18 cellular contexts compared by ENCODE assay signal in genomic region chr3:72441284-72441994, GRCh38. TPM values are rescaled to one million over a fixed set of nuclear protein-coding genes. Genes with fewer than 3 reads are reported as not detected.
A peak's percentile ranks its signal among the peaks of the same experiment; 100 is the strongest.
DNase-seq lines count a peak whose midpoint lies in the region; ATAC-seq and TF ChIP-seq lines count a peak whose summit lies in the region.
"Had no signal": no experiment of that assay in that cellular context is flagged by ENCODE, and none has a peak within 500 bp of the region (broad histone marks: within the 10 kb centered on the region; RNA-seq: fewer than 3 reads in every experiment).

No MANE protein-coding gene starts in this region.

- TF ChIP-seq CTCF in natural killer cell (IDR thresholded peaks at IDR 0.05) (no peak), transverse colon (IDR thresholded peaks at IDR 0.05) (no peak)

- no peak for TF ChIP-seq EP300 in transverse colon (IDR thresholded peaks at IDR 0.05; ENCODE audit: low read depth)

- H3K4me3 ChIP-seq in transverse colon, result no peak overlapping the region

- 71 to 72% methylated on average over 5 of the region's 5 CpGs for WGBS in transverse colon (ENCODE audit: low coverage in 1 of 2), 2 donors

- in situ Hi-C loops in transverse colon (cut with MboI; ENCODE audit: low pct_ligation_motif_present in 1 of 4, low pct_unique_long_range_greater_than_20kb in 1 of 4, low sequenced_read_pairs in 3 of 4), result no loop called here

- no peak overlapping the region for H3K4me3 Mint-ChIP-seq in natural killer cell
- no peak overlapping the region for H3K4me3 Mint-ChIP-seq in natural killer cell treated with Interleukin-12 subunit alpha and Interleukin-12 subunit beta and Interleukin-15 and Interleukin-18, amount 100 ng/mL, for 72 hours
- no peak overlapping the region for H3K4me3 Mint-ChIP-seq in activated naive CD8-positive, alpha-beta T cell treated with anti-CD3 and anti-CD28 coated beads, Interleukin-2, amount 50 U/mL, for 24 hours

- no peaks in the 10 kb centered on the region for H3K27me3 Mint-ChIP-seq in natural killer cell (ENCODE audit: low read depth in 2 of 2)
- H3K27me3 Mint-ChIP-seq in natural killer cell treated with Interleukin-12 subunit alpha and Interleukin-12 subunit beta and Interleukin-15 and Interleukin-18, amount 100 ng/mL, for 72 hours, result no peaks in the 10 kb centered on the region
- no peaks in the 10 kb centered on the region for H3K27me3 Mint-ChIP-seq in activated naive CD8-positive, alpha-beta T cell treated with anti-CD3 and anti-CD28 coated beads, Interleukin-2, amount 50 U/mL, for 24 hours
- H3K27me3 Mint-ChIP-seq: T-cell had no signal

- no peaks in the 10 kb centered on the region for H3K9me3 Mint-ChIP-seq in natural killer cell
- no peaks in the 10 kb centered on the region for H3K9me3 Mint-ChIP-seq in natural killer cell treated with Interleukin-12 subunit alpha and Interleukin-12 subunit beta and Interleukin-15 and Interleukin-18, amount 100 ng/mL, for 72 hours
- peaks cover 3% of the 10 kb centered on the region for H3K9me3 Mint-ChIP-seq in activated naive CD8-positive, alpha-beta T cell treated with anti-CD3 and anti-CD28 coated beads, Interleukin-2, amount 50 U/mL, for 24 hours
- H3K9me3 Mint-ChIP-seq: T-cell had no signal

- DNase-seq in natural killer cell (no peak), iris pigment epithelial cell (ENCODE audit: low read depth) (peak; percentile 42), activated gamma-delta T cell (lab: John Stamatoyannopoulos, UW) (no peak), transverse colon (no peak), UCSD-AML1 (lab: John Stamatoyannopoulos, UW; ENCODE audit: unreplicated experiment) (no peak)
- no peak for DNase-seq in natural killer cell treated with Interleukin-12 subunit alpha and Interleukin-12 subunit beta and Interleukin-15 and Interleukin-18, amount 100 ng/mL, for 72 hours (ENCODE audit: low spot score)
- no peak for DNase-seq in activated naive CD8-positive, alpha-beta T cell treated with anti-CD3 and anti-CD28 coated beads, Interleukin-2, amount 50 U/mL, for 24 hours
- DNase-seq: activated CD4-positive, CD25-positive, alpha-beta regulatory T cell treated with anti-CD3 and anti-CD28 coated beads, Interleukin-2, amount 50 U/mL, for 72 hours; anterior cingulate cortex; Calu3; GDM1; hippocampal formation; left cardiac atrium; NCI-H748 treated with DMSO at 0.1 percent for 48 hours; posterior cingulate gyrus; stimulated activated CD4-positive, alpha-beta T cell treated with anti-CD3 and anti-CD28 coated beads, Interleukin-12 subunit alpha, Interleukin-12 subunit beta, amount 100 ng/mL, for 4 hours; T-cell had no signal

- H3K27ac Mint-ChIP-seq in natural killer cell, result peak overlapping the region; percentile 4 to 19
- H3K27ac Mint-ChIP-seq in natural killer cell treated with Interleukin-12 subunit alpha and Interleukin-12 subunit beta and Interleukin-15 and Interleukin-18, amount 100 ng/mL, for 72 hours, result peak overlapping the region in 1 of 2 donors; percentile 15
- H3K27ac Mint-ChIP-seq in activated naive CD8-positive, alpha-beta T cell treated with anti-CD3 and anti-CD28 coated beads, Interleukin-2, amount 50 U/mL, for 24 hours, result peak overlapping the region; percentile 53

- H3K27me3 ChIP-seq in transverse colon, result no peaks in the 10 kb centered on the region

- no peaks in the 10 kb centered on the region for H3K9me3 ChIP-seq in transverse colon

- peak overlapping the region in 2 of 4 donors; percentile 0 to 14 for H3K27ac ChIP-seq in transverse colon

- no peaks in the 10 kb centered on the region for H3K36me3 ChIP-seq in transverse colon

- peaks cover 7 to 81% (median 37%) of the 10 kb centered on the region in 4 donors for H3K4me1 ChIP-seq in transverse colon

- intact Hi-C loops in natural killer cell (cut with micrococcal nuclease) (loop anchor here (10.0 kb wide), 2 partner anchors 553 to 717 kb away; partner anchors contain the start of genes EIF4E3 and PPP4R2), transverse colon (cut with DNase I; ENCODE audit: low total_unique reads) (loop anchor here (10.0 kb wide), 1 partner anchor 107 kb away; no protein-coding TSS in a partner anchor)

- H3K4me1 Mint-ChIP-seq in natural killer cell, result peaks cover 75 to 76% of the 10 kb centered on the region in 2 donors
- peaks cover 71 to 90% of the 10 kb centered on the region in 2 donors for H3K4me1 Mint-ChIP-seq in natural killer cell treated with Interleukin-12 subunit alpha and Interleukin-12 subunit beta and Interleukin-15 and Interleukin-18, amount 100 ng/mL, for 72 hours (ENCODE audit: low read depth in 2 of 2)
- peaks cover 98% of the 10 kb centered on the region for H3K4me1 Mint-ChIP-seq in activated naive CD8-positive, alpha-beta T cell treated with anti-CD3 and anti-CD28 coated beads, Interleukin-2, amount 50 U/mL, for 24 hours

- no peak for TF ChIP-seq POLR2A in transverse colon (IDR thresholded peaks at IDR 0.05)

- ATAC-seq in natural killer cell (no peak), GM21576 (IDR thresholded peaks at IDR 0.05; ENCODE audit: unreplicated experiment) (no peak)
- ATAC-seq in natural killer cell treated with Interleukin-12 subunit alpha and Interleukin-12 subunit beta and Interleukin-15 and Interleukin-18, amount 100 ng/mL, for 72 hours, result no peak
- no peak for ATAC-seq in activated naive CD8-positive, alpha-beta T cell treated with anti-CD3 and anti-CD28 coated beads, Interleukin-2, amount 50 U/mL, for 24 hours
- ATAC-seq: T-cell had no signal

- no peaks in the 10 kb centered on the region for H3K36me3 Mint-ChIP-seq in natural killer cell
- H3K36me3 Mint-ChIP-seq in natural killer cell treated with Interleukin-12 subunit alpha and Interleukin-12 subunit beta and Interleukin-15 and Interleukin-18, amount 100 ng/mL, for 72 hours, result peaks cover 37% of the 10 kb centered on the region
- H3K36me3 Mint-ChIP-seq in activated naive CD8-positive, alpha-beta T cell treated with anti-CD3 and anti-CD28 coated beads, Interleukin-2, amount 50 U/mL, for 24 hours (ENCODE audit: low read depth), result peaks cover 70% of the 10 kb centered on the region

RNA-seq across cellular contexts. Expression of gene RYBP, which starts 5.0 kb away (rescaled TPM):
- total RNA-seq in natural killer cell, result 10 to 100 TPM; 10.2 to 12.0 (median 11.0) TPM
- 10 to 100 TPM; 12.9 to 18.3 TPM for total RNA-seq in natural killer cell treated with Interleukin-12 subunit alpha and Interleukin-12 subunit beta and Interleukin-15 and Interleukin-18, amount 100 ng/mL, for 72 hours
- total RNA-seq in transverse colon, result 10 to 100 TPM in 2 of 4 donors, 1 to 10 TPM in 2; 3.0 to 13.3 (median 10.0) TPM
